In the genomic region with DNA sequence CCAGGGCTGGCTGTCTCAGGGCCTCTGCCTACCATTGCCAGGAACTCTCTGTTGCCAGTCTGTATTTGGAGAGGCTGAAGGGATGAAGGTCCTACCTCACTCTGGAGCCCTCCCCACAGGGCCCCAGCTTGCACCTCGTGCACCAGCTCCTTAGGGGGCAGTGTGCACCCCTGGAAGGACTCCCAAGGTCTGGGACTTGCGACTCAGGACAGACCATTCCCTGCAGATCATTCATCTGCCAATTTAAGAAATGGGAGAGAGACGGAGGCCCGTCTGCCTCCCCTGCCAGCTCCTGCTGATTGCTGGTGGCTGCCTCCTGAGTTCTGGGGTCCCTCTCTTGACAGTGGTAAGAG, we compare ENCODE assay signal across 7 cellular contexts. TPM values are rescaled to one million over a fixed set of nuclear protein-coding genes. Genes with fewer than 3 reads are reported as not detected.
DNase-seq lines count a peak whose midpoint lies in the region; FAIRE-seq and TF ChIP-seq lines count a peak whose summit lies in the region.

No MANE protein-coding gene starts in this region.

- no peak overlapping the region for H3K27ac Mint-ChIP-seq in nephron

- intact Hi-C loops in esophagus squamous epithelium (cut with DNase I) = loop anchor here (10.0 kb wide), 1 partner anchor 47 kb away; a partner anchor contains a TSS

- no peaks in the 10 kb centered on the region for H3K36me3 Mint-ChIP-seq in nephron (ENCODE audit: low read depth)

- no peaks in the 10 kb centered on the region for H3K9me3 Mint-ChIP-seq in nephron

- DNase-seq in EL = peak; percentile 83
- peak in 59 of 76 experiments; percentile 10 to 70 (median 41) for DNase-seq in HUDEP-2 (lab: John Stamatoyannopoulos, UW; ENCODE audit: unreplicated experiment in 76 of 76)
- DNase-seq in esophagus squamous epithelium (lab: John Stamatoyannopoulos, UW) = no peak
- DNase-seq in H54 (ENCODE audit: insufficient read length, low spot score) = no peak
- DNase-seq in stimulated activated CD4-positive, alpha-beta T cell treated with anti-CD3 and anti-CD28 coated beads, Interleukin-4, amount 100 ng/mL, for 24 hours = no peak

- no peaks in the 10 kb centered on the region for H3K27me3 Mint-ChIP-seq in nephron (ENCODE audit: low read depth)

- no peaks in the 10 kb centered on the region for H3K27me3 ChIP-seq in esophagus squamous epithelium

- no CpG with 5 or more reads among the region's 4 CpGs for WGBS in esophagus squamous epithelium, 2 donors

- H3K4me1 Mint-ChIP-seq in nephron = peaks cover 11% of the 10 kb centered on the region

- H3K9me3 ChIP-seq in esophagus squamous epithelium = no peaks in the 10 kb centered on the region

- no peaks in the 10 kb centered on the region for H3K36me3 ChIP-seq in esophagus squamous epithelium

- H3K4me3 ChIP-seq in WI38 (ENCODE audit: low read depth, low read length) (peak overlapping the region; percentile 43), esophagus squamous epithelium (peak overlapping the region in 2 of 4 donors; percentile 21 to 48)

- H3K27ac ChIP-seq in esophagus squamous epithelium = peak overlapping the region; percentile 88 to 98 (median 94)

- FAIRE-seq in H54 (lab: Jason Lieb, UNC) = no peak

- no peak overlapping the region for H3K4me3 Mint-ChIP-seq in nephron

- TF ChIP-seq CTCF in WI38 (IDR thresholded peaks at IDR 0.05; ENCODE audit: low read depth, low read length) (peak; percentile 51), esophagus squamous epithelium (IDR thresholded peaks at IDR 0.05) (peak in 5 of 6 experiments; percentile 50 to 58 (median 54)), nephron (IDR thresholded peaks at IDR 0.05; ENCODE audit: unreplicated experiment in 3 of 3) (peak; percentile 30 to 52 (median 35))

- TF ChIP-seq POLR2A in esophagus squamous epithelium (IDR thresholded peaks at IDR 0.05) = no peak
- no peak for TF ChIP-seq POLR2A in H54 (IDR thresholded peaks at IDR 0.05; ENCODE audit: low read depth, low read length)

- H3K4me1 ChIP-seq in esophagus squamous epithelium = peaks cover 26 to 74% (median 40%) of the 10 kb centered on the region in 3 donors

RNA-seq across cellular contexts. Expression of a gene that starts 27.5 kb away (rescaled TPM):
- total RNA-seq in esophagus squamous epithelium = over 10,000 TPM in 2 of 4 donors, 1,000 to 10,000 TPM in 2; 1,739 to 13,677 (median 9,435) TPM

RNA-seq across cellular contexts. Expression of a gene that starts 48.8 kb away (rescaled TPM):
- 100 to 1,000 TPM in 3 of 4 donors, 10 to 100 TPM in 1; 30.6 to 705 (median 357) TPM for total RNA-seq in esophagus squamous epithelium

RNA-seq across cellular contexts. Expression of a gene that starts 53.5 kb away (rescaled TPM):
- 10 to 100 TPM; 40.6 to 63.3 (median 52.6) TPM for total RNA-seq in esophagus squamous epithelium

Comparison
In these comparisons a context has a peak if more than half of its experiments do, and no peak if none do; other contexts are left out.
1. DNase-seq: peak in EL (single experiment) and HUDEP-2 (59 of 76); none in esophagus squamous epithelium (single experiment), H54 (single experiment) and stimulated activated CD4-positive, alpha-beta T cell treated with anti-CD3 and anti-CD28 coated beads, Interleukin-4, amount 100 ng/mL, for 24 hours (single experiment).
2. Peak in every context shown above with its lines, with median percentiles within 50 percentile points of each other: CTCF ChIP-seq.